15 cellular contexts compared by ENCODE assay signal in the genomic region with DNA sequence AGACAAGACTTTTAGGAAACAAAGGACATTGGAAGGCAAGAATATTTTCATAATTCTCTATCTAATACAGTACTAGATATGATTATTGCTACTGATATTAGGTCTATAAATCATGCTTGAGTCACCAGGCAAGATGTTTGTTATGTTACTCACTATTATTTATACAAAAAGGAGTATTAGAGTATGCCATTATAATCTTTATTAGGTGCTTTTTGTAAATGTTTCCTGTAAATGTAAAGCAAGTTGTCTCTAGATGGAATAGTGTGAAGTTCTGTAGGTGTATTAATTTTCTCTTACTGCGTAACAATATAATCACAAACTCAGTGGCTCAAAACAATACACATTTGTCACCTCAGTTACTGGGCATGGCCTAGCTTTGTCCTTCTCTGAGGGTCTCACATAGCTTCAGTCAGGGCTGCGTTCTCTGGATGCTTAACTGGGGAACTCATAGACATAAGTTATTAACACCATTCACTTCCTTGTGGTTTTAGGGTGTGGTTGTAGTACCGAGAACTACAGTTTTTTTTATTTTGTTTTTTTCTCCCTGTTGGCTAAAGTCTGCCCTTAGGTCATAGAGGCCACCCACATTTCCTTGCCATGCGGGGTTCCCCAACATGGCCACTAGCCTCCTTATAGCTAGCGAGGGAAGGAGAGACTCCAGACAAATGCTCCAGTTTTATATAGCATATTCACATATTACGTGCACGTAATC. TPM values are rescaled to one million over a fixed set of nuclear protein-coding genes. Genes with fewer than 3 reads are reported as not detected.
DNase-seq lines count a peak whose midpoint lies in the region; ATAC-seq and TF ChIP-seq lines count a peak whose summit lies in the region.
"Had no signal": no experiment of that assay in that cellular context is flagged by ENCODE, and none has a peak within 500 bp of the region (broad histone marks: within the 10 kb centered on the region; RNA-seq: fewer than 3 reads in every experiment).

No MANE protein-coding gene starts in this region.

- H3K9me2 ChIP-seq in PC-9 (ENCODE audit: insufficient read depth) = no peaks in the 10 kb centered on the region

- H3K4me1 ChIP-seq in ACC112 (ENCODE audit: control insufficient read depth, insufficient read depth, low read length, unreplicated experiment) (peaks cover 16% of the 10 kb centered on the region), PC-9 (replicated peaks; ENCODE audit: insufficient read depth) (peaks cover 34% of the 10 kb centered on the region)
- H3K4me1 ChIP-seq: BE2C had no signal

- no peak overlapping the region for H3K27ac ChIP-seq in ACC112 (ENCODE audit: low read depth, low read length)
- H3K27ac ChIP-seq in PC-9 = peak overlapping the region; percentile 84
- H3K27ac ChIP-seq: hepatocyte, left ventricle myocardium inferior had no signal

- H3K4me2 ChIP-seq in PC-9 = peak overlapping the region; percentile 66
- H3K4me2 ChIP-seq: hepatocyte had no signal

- H3F3A ChIP-seq in PC-9 (ENCODE audit: insufficient read depth, low read depth) = peaks cover 22% of the 10 kb centered on the region

- no peak for TF ChIP-seq CTCF in PC-9 (conservative IDR thresholded peaks at IDR 0.05)

- no TSS peak for BruUV-seq in PC-9 (replicated peaks; lab: Mats Ljungman, UMichigan)

- CTCF ChIA-PET in PC-9 (lab: Charles Lee) = interaction anchor here (0.5 to 0.6 kb wide), 3 partner anchors 63 to 603 kb away, joined by 3 to 6 read pairs (median 3); no protein-coding TSS in a partner anchor

- intact Hi-C loops in PC-9 (cut with micrococcal nuclease; ENCODE audit: unreplicated experiment) = loop anchor here (1.0 kb wide), 1 partner anchor 24 kb away; no protein-coding TSS in a partner anchor

- peak; percentile 51 for ATAC-seq in GM19324 (IDR thresholded peaks at IDR 0.05; ENCODE audit: low FRiP score, unreplicated experiment)
- peak; percentile 74 for ATAC-seq in esophagus mucosa
- ATAC-seq in HG03280 (IDR thresholded peaks at IDR 0.05; ENCODE audit: unreplicated experiment) = no peak
- no peak for ATAC-seq in GM18867 (IDR thresholded peaks at IDR 0.05; ENCODE audit: unreplicated experiment)
- ATAC-seq: stimulated activated naive CD8-positive, alpha-beta T cell treated with anti-CD3 and anti-CD28 coated beads, Interleukin-15, Interleukin-2, amounts not matched to agents 100 U/mL and 50 U/mL, for 24 hours had no signal

- POLR2A ChIA-PET in PC-9 (lab: Charles Lee; ENCODE audit: unreplicated experiment) = interaction anchor here (0.5 to 1.0 kb wide), 5 partner anchors 10 to 618 kb away, joined by 3 to 8 read pairs (median 3); no protein-coding TSS in a partner anchor

- peak; percentile 67 to 92 for DNase-seq in PC-9
- DNase-seq in kidney glomerular epithelial cell (lab: John Stamatoyannopoulos, UW) = no peak
- DNase-seq in activated gamma-delta T cell treated with Interleukin-2 at 50 U/mL for 16 hours = no peak
- DNase-seq: BE2C; DND-41; left ventricle myocardium inferior; NCI-H1417 treated with DMSO at 0.1 percent for 48 hours; NCI-H524; stimulated activated naive CD8-positive, alpha-beta T cell treated with anti-CD3 and anti-CD28 coated beads, Interleukin-15, Interleukin-2, amounts not matched to agents 100 U/mL and 50 U/mL, for 24 hours had no signal

- no peaks in the 10 kb centered on the region for H3K9me3 ChIP-seq in PC-9 (ENCODE audit: insufficient read depth, low read depth)
- H3K9me3 ChIP-seq: BE2C, left ventricle myocardium inferior had no signal

- H3K27me3 ChIP-seq in ACC112 (ENCODE audit: insufficient read depth, low read length) (no peaks in the 10 kb centered on the region), PC-9 (ENCODE audit: insufficient read depth, low read depth) (no peaks in the 10 kb centered on the region)
- H3K27me3 ChIP-seq: BE2C, hepatocyte had no signal

- H4K20me1 ChIP-seq in PC-9 (ENCODE audit: insufficient read depth) = no peaks in the 10 kb centered on the region

- peak overlapping the region; percentile 18 for H2AFZ ChIP-seq in ACC112 (ENCODE audit: low read length, unreplicated experiment)
- H2AFZ ChIP-seq in PC-9 = peak overlapping the region; percentile 47; the same call in 1 of the 2 replicates
- H2AFZ ChIP-seq: hepatocyte had no signal

- no peaks in the 10 kb centered on the region for H3K36me3 ChIP-seq in ACC112 (ENCODE audit: insufficient read depth, low read length)
- H3K36me3 ChIP-seq in PC-9 (ENCODE audit: low read depth) = no peaks in the 10 kb centered on the region
- H3K36me3 ChIP-seq: BE2C, left ventricle myocardium inferior had no signal

- H3K79me2 ChIP-seq in ACC112 (ENCODE audit: control insufficient read depth, insufficient read depth, low read length, unreplicated experiment) = no peaks in the 10 kb centered on the region
- no peaks in the 10 kb centered on the region for H3K79me2 ChIP-seq in PC-9 (ENCODE audit: low read depth)

- no peak overlapping the region for H3K4me3 ChIP-seq in ACC112 (ENCODE audit: low read depth, low read length)
- peak overlapping the region; percentile 12; the same call in 1 of the 2 replicates for H3K4me3 ChIP-seq in PC-9
- H3K4me3 ChIP-seq: hepatocyte, left ventricle myocardium inferior had no signal

RNA-seq across cellular contexts. Expression of a gene that starts 20.3 kb away (rescaled TPM):
- 42.2 and 65.5 TPM in 2 replicates for total RNA-seq in PC-9 (2021)
- total RNA-seq in esophagus mucosa = 22.0 TPM

Comparison
In these comparisons a context has a peak if more than half of its experiments do, and no peak if none do; other contexts are left out.
1. ATAC-seq: peak in GM19324 (single experiment) and esophagus mucosa (single experiment); none in HG03280 (single experiment) and GM18867 (single experiment).
2. DNase-seq: peak in PC-9 (2 of 2); none in kidney glomerular epithelial cell (single experiment) and activated gamma-delta T cell treated with Interleukin-2 at 50 U/mL for 16 hours (single experiment).